ENCODE assay signal across 9 cellular contexts in the genomic region with DNA sequence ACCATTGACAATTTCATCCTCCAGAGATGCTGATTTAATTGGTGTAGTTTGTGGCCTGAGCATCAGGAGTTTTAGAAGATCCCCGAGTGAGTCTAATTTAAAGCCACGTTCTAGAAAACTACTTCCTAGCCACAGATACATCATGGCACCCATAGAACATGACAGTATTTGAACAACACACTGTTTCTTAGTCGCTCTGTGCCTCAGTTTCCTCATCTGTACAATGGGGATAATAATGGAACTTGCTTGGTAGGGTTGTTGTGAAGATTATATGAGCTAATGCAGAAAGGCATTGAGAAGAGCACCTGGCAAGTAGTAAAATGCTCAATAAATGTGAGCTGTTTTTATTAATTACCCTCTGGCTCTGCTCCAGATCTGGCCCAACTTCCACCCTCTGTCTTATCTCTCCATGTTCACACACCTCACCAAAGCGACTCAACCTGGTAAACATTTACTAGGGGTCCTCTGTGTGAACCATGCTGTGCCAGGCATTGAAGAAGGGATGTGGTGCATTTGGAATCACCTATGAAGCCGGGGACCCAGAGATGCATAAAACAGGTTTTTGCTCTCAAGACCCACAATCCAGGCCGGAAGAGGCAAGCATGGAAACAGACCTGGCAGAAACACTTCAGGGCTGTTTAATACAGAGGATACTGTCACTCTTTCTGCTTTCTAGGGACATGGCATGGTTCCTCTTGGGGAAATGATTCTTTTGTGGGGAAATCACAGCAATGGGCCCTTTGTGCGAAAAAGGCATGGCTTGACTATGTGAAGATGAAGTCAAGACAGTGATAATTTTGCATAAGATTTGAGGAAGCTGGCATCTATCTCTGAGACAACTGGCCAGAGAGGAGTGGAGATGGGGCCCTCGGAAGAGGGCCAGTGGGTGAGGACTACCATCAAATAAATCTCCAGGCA. TPM values are rescaled to one million over a fixed set of nuclear protein-coding genes. Genes with fewer than 3 reads are reported as not detected.
DNase-seq lines count a peak whose midpoint lies in the region; ATAC-seq and TF ChIP-seq lines count a peak whose summit lies in the region.
"Had no signal": no experiment of that assay in that cellular context is flagged by ENCODE, and none has a peak within 500 bp of the region (broad histone marks: within the 10 kb centered on the region; RNA-seq: fewer than 3 reads in every experiment).

No MANE protein-coding gene starts in this region.

- intact Hi-C loops in lower lobe of right lung (cut with DNase I), result no loop called here

- H3K27ac ChIP-seq in HUES64 (ENCODE audit: low read depth, low read length) (peak overlapping the region; percentile 91), lower lobe of right lung (peak overlapping the region; percentile 72), subcutaneous abdominal adipose tissue (ENCODE audit: low read depth, low read length) (peak overlapping the region; percentile 84)

- in situ Hi-C loops in G401 (cut with HindIII; ENCODE audit: low sequenced_read_pairs), result no loop called here

- TF ChIP-seq CTCF in lower lobe of right lung (IDR thresholded peaks at IDR 0.05), result no peak

- H3K9me3 ChIP-seq in HUES64 (ENCODE audit: insufficient read depth, low read depth, low read length), result no peaks in the 10 kb centered on the region
- no peaks in the 10 kb centered on the region for H3K9me3 ChIP-seq in T-helper 17 cell (ENCODE audit: control insufficient read depth, low read length, poor library complexity, severe bottlenecking)
- no peaks in the 10 kb centered on the region for H3K9me3 ChIP-seq in lower lobe of right lung
- H3K9me3 ChIP-seq in subcutaneous abdominal adipose tissue (ENCODE audit: control insufficient read depth in 5 of 5, low read length in 5 of 5), result no peaks in the 10 kb centered on the region

- ATAC-seq in T-helper 17 cell, result peak; percentile 32
- ATAC-seq in lower lobe of right lung, result no peak
- no peak for ATAC-seq in GM18511 (IDR thresholded peaks at IDR 0.05; ENCODE audit: unreplicated experiment)

- no peak overlapping the region for H3K4me3 ChIP-seq in HUES64 (ENCODE audit: low read length)
- H3K4me3 ChIP-seq in lower lobe of right lung, result no peak overlapping the region
- H3K4me3 ChIP-seq in subcutaneous abdominal adipose tissue (ENCODE audit: low read depth in 1 of 5, low read length in 5 of 5), result no peak overlapping the region

- no peak overlapping the region for H3K27ac Mint-ChIP-seq in T-helper 17 cell
- H3K27ac Mint-ChIP-seq: T-cell had no signal

- DNase-seq in T-helper 17 cell (no peak), lower lobe of right lung (no peak), EL (no peak), G401 (ENCODE audit: low spot score) (no peak)
- DNase-seq: activated CD8-positive, alpha-beta memory T cell treated with anti-CD3 and anti-CD28 coated beads, Interleukin-2, amount 50 U/mL, for 48 hours; T-cell had no signal

- H3K9ac ChIP-seq in HUES64 (ENCODE audit: low read depth, low read length), result no peak overlapping the region
- no peak overlapping the region for H3K9ac ChIP-seq in subcutaneous abdominal adipose tissue (ENCODE audit: low read length in 5 of 5)

- WGBS in HUES64, result 93% methylated on average over 8 of the region's 8 CpGs

- H3K4me3 Mint-ChIP-seq in T-helper 17 cell, result no peak overlapping the region
- H3K4me3 Mint-ChIP-seq: T-cell had no signal

- peaks cover 56% of the 10 kb centered on the region for H3K27me3 Mint-ChIP-seq in T-helper 17 cell

- H3K36me3 Mint-ChIP-seq in T-helper 17 cell (ENCODE audit: low read depth), result no peaks in the 10 kb centered on the region
- H3K36me3 Mint-ChIP-seq: T-cell had no signal

- no peaks in the 10 kb centered on the region for H3K36me3 ChIP-seq in HUES64 (ENCODE audit: insufficient read depth, low read length)
- no peaks in the 10 kb centered on the region for H3K36me3 ChIP-seq in lower lobe of right lung
- H3K36me3 ChIP-seq in subcutaneous abdominal adipose tissue (ENCODE audit: control insufficient read depth in 5 of 5, insufficient read depth in 5 of 5, low read length in 5 of 5), result no peaks in the 10 kb centered on the region

- H3K4me1 Mint-ChIP-seq in T-helper 17 cell, result peaks cover 10% of the 10 kb centered on the region

- H3K4me1 ChIP-seq in HUES64 (ENCODE audit: insufficient read depth, low read length), result peaks cover 56% of the 10 kb centered on the region
- H3K4me1 ChIP-seq in lower lobe of right lung, result peaks cover 70% of the 10 kb centered on the region
- peaks cover 15 to 52% (median 45%) of the 10 kb centered on the region in 5 donors for H3K4me1 ChIP-seq in subcutaneous abdominal adipose tissue (ENCODE audit: control insufficient read depth in 5 of 5, insufficient read depth in 5 of 5, low read length in 5 of 5)

- H3K27me3 ChIP-seq in HUES64 (ENCODE audit: insufficient read depth, low read length), result no peaks in the 10 kb centered on the region
- no peaks in the 10 kb centered on the region for H3K27me3 ChIP-seq in lower lobe of right lung (ENCODE audit: low read depth)
- H3K27me3 ChIP-seq in subcutaneous abdominal adipose tissue (ENCODE audit: control insufficient read depth in 5 of 5, insufficient read depth in 4 of 5, low read length in 5 of 5), result peaks cover 0 to 14% (median 3%) of the 10 kb centered on the region in 5 donors

RNA-seq across cellular contexts. Expression of a gene that starts 16.2 kb away (rescaled TPM):
- polyA plus RNA-seq in HUES64 (2013, experiment 1 of 2), result 55.7 TPM
- 57.9 TPM for polyA plus RNA-seq in HUES64 (2013, experiment 2 of 2)
- total RNA-seq in T-helper 17 cell (10 to 100 TPM; 24.2 to 29.8 TPM), lower lobe of right lung (30.2 TPM)
- 70.5 and 89.4 TPM in 2 replicates for total RNA-seq in G401 (2014; rRNA removed; shearing (Covaris generic))

RNA-seq across cellular contexts. Expression of a gene that starts 58.9 kb away (rescaled TPM):
- polyA plus RNA-seq in HUES64 (2013, experiment 1 of 2), result 0.25 TPM
- polyA plus RNA-seq in HUES64 (2013, experiment 2 of 2), result 0.57 TPM
- total RNA-seq in T-helper 17 cell (under 1 TPM in 1 of 2 donors, not detected in 1; 0.29 TPM), lower lobe of right lung (2.6 TPM)
- 0.92 and 1.6 TPM in 2 replicates for total RNA-seq in G401 (2014; rRNA removed; shearing (Covaris generic))
- total RNA-seq: T-cell had no signal
